In the genomic region with DNA sequence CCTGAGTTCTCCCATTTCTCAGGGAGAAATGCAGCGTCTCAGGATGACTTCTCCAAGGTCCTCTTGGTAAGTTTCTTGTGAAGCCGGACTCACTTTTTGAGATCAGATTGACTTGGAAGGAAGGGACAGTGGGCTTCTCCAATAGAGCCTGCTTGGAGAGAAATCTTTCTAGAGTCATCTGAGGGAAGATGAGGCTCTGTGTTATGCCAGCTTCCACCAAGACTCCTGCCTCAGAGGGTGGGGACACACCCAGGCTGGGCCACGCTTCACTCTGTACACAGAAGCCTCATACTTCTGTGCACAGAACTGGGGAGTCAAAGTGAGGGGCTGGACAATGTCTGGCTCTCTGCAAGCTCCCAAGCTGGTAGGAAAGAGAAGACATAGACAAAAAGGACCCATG, we compare ENCODE assay signal across 1 cellular context.
TF ChIP-seq lines count a peak whose summit lies in the region.

No MANE protein-coding gene starts in this region.

TF ChIP-seq in endothelial cell of umbilical vein, 7 proteins besides CTCF, POLR2A, EP300 and RAD21 (continued from another document):
- TF ChIP-seq MYC (IDR thresholded peaks at IDR 0.05; ENCODE audit: low read depth, low read length) (no peak), EZH2 (IDR thresholded peaks at IDR 0.05; ENCODE audit: borderline replicate concordance, low read depth, low read length, severe bottlenecking) (no peak), POLR2AphosphoS5 (IDR thresholded peaks at IDR 0.05; ENCODE audit: insufficient read depth, low read depth, low read length) (no peak), JUN (IDR thresholded peaks at IDR 0.05; ENCODE audit: borderline replicate concordance, insufficient read depth, insufficient read length, low read depth) (no peak)
- TF ChIP-seq, protein P1, sequence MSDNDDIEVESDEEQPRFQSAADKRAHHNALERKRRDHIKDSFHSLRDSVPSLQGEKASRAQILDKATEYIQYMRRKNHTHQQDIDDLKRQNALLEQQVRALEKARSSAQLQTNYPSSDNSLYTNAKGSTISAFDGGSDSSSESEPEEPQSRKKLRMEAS (IDR thresholded peaks at IDR 0.05; ENCODE audit: insufficient read depth, insufficient read length): no peak
